1 cellular context compared by ENCODE assay signal in the genomic region with DNA sequence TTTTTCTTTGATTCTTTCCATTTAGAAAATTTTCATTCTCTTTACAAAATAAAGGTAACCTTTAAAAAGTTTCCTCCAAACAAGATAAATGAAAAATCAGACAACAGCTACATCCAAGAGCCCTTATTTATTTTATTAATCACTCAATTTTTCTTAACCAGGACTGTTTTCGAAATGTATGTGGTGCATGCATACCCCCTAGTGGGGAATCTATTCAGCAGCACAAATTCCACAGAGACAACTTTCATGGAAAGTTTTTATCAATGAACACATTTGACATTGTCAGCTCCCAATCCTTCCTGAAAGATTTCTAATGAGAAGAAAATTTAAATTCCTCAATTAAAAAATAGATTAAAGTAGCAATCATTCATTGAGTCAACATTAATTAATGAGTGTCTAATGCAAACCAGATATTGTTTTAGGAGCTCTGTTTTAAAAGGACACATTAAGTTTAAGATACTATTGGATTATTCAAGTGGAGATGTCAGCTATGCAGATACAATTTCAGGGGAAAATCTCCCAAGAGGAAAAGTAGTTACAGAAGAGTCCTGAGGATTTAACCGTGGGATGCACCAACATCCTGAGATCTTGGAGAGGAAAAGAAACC.
TF ChIP-seq lines count a peak whose summit lies in the region.

No MANE protein-coding gene starts in this region.

TF ChIP-seq in GM12878, 131 proteins besides CTCF, POLR2A, EP300 and RAD21:
- peak; percentile 79; the same call in 1 of the 2 replicates for TF ChIP-seq SMC3 (IDR thresholded peaks at IDR 0.05; ENCODE audit: borderline replicate concordance, low read length)
- TF ChIP-seq, protein P1, sequence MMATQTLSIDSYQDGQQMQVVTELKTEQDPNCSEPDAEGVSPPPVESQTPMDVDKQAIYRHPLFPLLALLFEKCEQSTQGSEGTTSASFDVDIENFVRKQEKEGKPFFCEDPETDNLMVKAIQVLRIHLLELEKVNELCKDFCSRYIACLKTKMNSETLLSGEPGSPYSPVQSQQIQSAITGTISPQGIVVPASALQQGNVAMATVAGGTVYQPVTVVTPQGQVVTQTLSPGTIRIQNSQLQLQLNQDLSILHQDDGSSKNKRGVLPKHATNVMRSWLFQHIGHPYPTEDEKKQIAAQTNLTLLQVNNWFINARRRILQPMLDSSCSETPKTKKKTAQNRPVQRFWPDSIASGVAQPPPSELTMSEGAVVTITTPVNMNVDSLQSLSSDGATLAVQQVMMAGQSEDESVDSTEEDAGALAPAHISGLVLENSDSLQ (IDR thresholded peaks at IDR 0.05), result no peak
